13 cellular contexts compared by ENCODE assay signal in the genomic region with DNA sequence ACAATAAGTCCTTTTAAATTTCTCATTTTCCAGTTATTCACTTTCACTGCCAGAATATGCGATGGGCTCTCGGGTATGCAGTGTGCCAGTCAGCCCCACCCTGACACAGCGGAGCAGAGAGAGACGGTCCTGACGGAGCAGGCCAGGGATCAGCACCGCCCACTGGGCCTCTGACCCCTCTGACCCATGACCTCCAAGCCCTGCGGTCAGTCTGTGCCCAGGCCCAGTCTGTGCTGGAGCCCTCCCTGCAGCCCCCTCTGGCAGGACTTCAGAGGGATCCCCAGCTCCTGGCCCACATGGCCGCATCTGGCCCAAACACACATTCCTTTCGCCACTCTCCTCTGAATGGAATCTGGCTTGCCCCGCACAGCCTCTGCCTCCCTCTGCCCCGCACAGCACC. TPM values are rescaled to one million over a fixed set of nuclear protein-coding genes. Genes with fewer than 3 reads are reported as not detected.
DNase-seq lines count a peak whose midpoint lies in the region; ATAC-seq, FAIRE-seq and TF ChIP-seq lines count a peak whose summit lies in the region.
"Had no signal": no experiment of that assay in that cellular context is flagged by ENCODE, and none has a peak within 500 bp of the region (broad histone marks: within the 10 kb centered on the region; RNA-seq: fewer than 3 reads in every experiment).

No MANE protein-coding gene starts in this region.

- H3K27me3 ChIP-seq in ovary, result no peaks in the 10 kb centered on the region

- H3K36me3 Mint-ChIP-seq in WTC11, result peaks cover 10% of the 10 kb centered on the region
- H3K36me3 Mint-ChIP-seq: naive thymus-derived CD4-positive, alpha-beta T cell had no signal

- H3K9me3 ChIP-seq in ovary, result no peaks in the 10 kb centered on the region

- WGBS in ovary, 3 donors, result 10 to 28% (median 16%) methylated on average over 11 of the region's 11 CpGs

- peaks cover 36% of the 10 kb centered on the region for H3K4me1 ChIP-seq in ovary (ENCODE audit: insufficient read depth)

- intact Hi-C loops in cardiac septum (cut with DNase I), result no loop called here
- intact Hi-C loops in ovary (cut with DNase I), result loop anchor here in 1 of 4 donors (10.0 kb wide), 1 partner anchor 80 kb away; no protein-coding TSS in a partner anchor

- TF ChIP-seq CTCF in WTC11 (IDR thresholded peaks at IDR 0.05) (no peak), ovary (IDR thresholded peaks at IDR 0.05) (no peak)

- H3K4me3 ChIP-seq in ovary, result no peak overlapping the region

- DNase-seq in AG20443 (ENCODE audit: low spot score) (peak; percentile 47), WTC11 (ENCODE audit: low spot score) (no peak), cardiac septum (ENCODE audit: low spot score) (peak; percentile 64), ovary (peak; percentile 65 to 86 (median 72)), NCI-H748 (lab: John Stamatoyannopoulos, UW; ENCODE audit: unreplicated experiment) (no peak), RCC 7860 (ENCODE audit: low spot score) (no peak), germinal center (ENCODE audit: low spot score) (no peak)
- DNase-seq: C1 segment of cervical spinal cord; hippocampal formation; naive thymus-derived CD4-positive, alpha-beta T cell; stimulated activated CD4-positive, alpha-beta T cell treated with anti-CD3 and anti-CD28 coated beads, Interleukin-2, amount 100 ng/mL, for 48 hours; T-helper 2 cell had no signal

- no peak for TF ChIP-seq POLR2A in ovary (IDR thresholded peaks at IDR 0.05)

- CTCF ChIA-PET in WTC11 (lab: Charles Lee), result no interaction called here

- FAIRE-seq in RCC 7860 (lab: Jason Lieb, UNC), result no peak

- peak; percentile 50 for ATAC-seq in WTC11
- no peak for ATAC-seq in GM18511 (IDR thresholded peaks at IDR 0.05; ENCODE audit: unreplicated experiment)
- ATAC-seq: naive thymus-derived CD4-positive, alpha-beta T cell had no signal

- H3K36me3 ChIP-seq in ovary, result no peaks in the 10 kb centered on the region

- peak overlapping the region in 1 of 2 donors; percentile 35 for H3K27ac ChIP-seq in ovary

- H3K27ac Mint-ChIP-seq in WTC11, result no peak overlapping the region
- H3K27ac Mint-ChIP-seq: naive thymus-derived CD4-positive, alpha-beta T cell had no signal

- POLR2A ChIA-PET in WTC11 (lab: Charles Lee), result interaction anchor here (1.0 kb wide), 1 partner anchor 12 kb away, joined by 3 read pairs; no protein-coding TSS in a partner anchor

- no peak for TF ChIP-seq EP300 in ovary (IDR thresholded peaks at IDR 0.05)

- peaks cover 4% of the 10 kb centered on the region; the same call in 1 of the 2 replicates for H3K27me3 Mint-ChIP-seq in WTC11 (ENCODE audit: low read depth)

- peaks cover 9% of the 10 kb centered on the region for H3K4me1 Mint-ChIP-seq in WTC11

- no peak overlapping the region for H3K4me3 Mint-ChIP-seq in WTC11
- H3K4me3 Mint-ChIP-seq: naive thymus-derived CD4-positive, alpha-beta T cell had no signal

- H3K9me3 Mint-ChIP-seq in WTC11, result peaks cover 17% of the 10 kb centered on the region

TF ChIP-seq in WTC11, 78 proteins besides CTCF, POLR2A, EP300 and RAD21:
- no peak for TF ChIP-seq ZNF317 (CRISPR knock-in tag; IDR thresholded peaks at IDR 0.05; ENCODE audit: borderline replicate concordance, low read depth)
TF ChIP-seq in WTC11: peak in this region for 0.

RNA-seq across cellular contexts. Expression of a gene that starts 43.5 kb away (rescaled TPM):
- total RNA-seq in WTC11 (2021) (111 to 138 TPM (median 138 TPM) in 3 replicates), cardiac septum (157 TPM), ovary (1,000 to 10,000 TPM in 1 of 7 donors, 100 to 1,000 TPM in 6; 222 to 1,092 (median 831) TPM)
- polyA plus RNA-seq in ovary, result 100 to 1,000 TPM in 1 of 2 donors, 10 to 100 TPM in 1; 50.9 to 818 TPM

Comparison
In these comparisons a context has a peak if more than half of its experiments do, and no peak if none do; other contexts are left out.
1. DNase-seq: peak in AG20443 (single experiment), cardiac septum (single experiment) and ovary (5 of 5); none in WTC11 (single experiment), NCI-H748 (single experiment), RCC 7860 (single experiment) and germinal center (single experiment).